In the genomic region with DNA sequence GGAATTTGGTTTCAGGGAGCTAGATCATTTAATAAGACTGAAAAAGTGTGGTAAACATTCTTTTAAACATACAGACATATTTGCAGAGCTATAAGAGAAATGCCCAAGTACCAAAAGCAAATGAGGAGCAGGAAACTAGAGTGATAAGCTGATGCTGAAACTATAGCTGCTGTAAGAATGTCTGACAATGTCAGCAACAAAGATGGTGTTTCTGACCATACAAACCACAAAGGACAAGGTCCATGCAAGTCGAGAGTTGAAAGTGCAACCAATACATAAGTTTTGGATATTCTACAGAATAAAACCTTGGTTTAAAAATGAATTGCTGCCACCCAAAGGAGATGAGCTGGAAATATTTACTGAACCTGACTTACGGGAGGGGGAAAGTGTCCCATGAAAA, we compare ENCODE assay signal across 24 cellular contexts.
DNase-seq lines count a peak whose midpoint lies in the region; ATAC-seq, FAIRE-seq and TF ChIP-seq lines count a peak whose summit lies in the region.
"Had no signal": no experiment of that assay in that cellular context is flagged by ENCODE, and none has a peak within 500 bp of the region (broad histone marks: within the 10 kb centered on the region; RNA-seq: fewer than 3 reads in every experiment).

No MANE protein-coding gene starts in this region.

- peaks cover 43% of the 10 kb centered on the region for H3K4me1 ChIP-seq in ACC112 (ENCODE audit: control insufficient read depth, insufficient read depth, low read length, unreplicated experiment)
- H3K4me1 ChIP-seq in naive thymus-derived CD4-positive, alpha-beta T cell (ENCODE audit: control insufficient read depth in 2 of 2, insufficient read depth in 2 of 2, low read length in 2 of 2): no peaks in the 10 kb centered on the region
- H3K4me1 ChIP-seq in esophagus muscularis mucosa: no peaks in the 10 kb centered on the region
- H3K4me1 ChIP-seq in adrenal gland (replicated peaks in 1 of 2): no peaks in the 10 kb centered on the region
- H3K4me1 ChIP-seq: lower lobe of right lung, prostate gland had no signal

- POLR2A ChIA-PET in naive thymus-derived CD4-positive, alpha-beta T cell (lab: Charles Lee): no interaction called here

- TF ChIP-seq POLR2A in esophagus muscularis mucosa (IDR thresholded peaks at IDR 0.05; ENCODE audit: low read depth) (no peak), adrenal gland (IDR thresholded peaks at IDR 0.05) (no peak)

- no peak for FAIRE-seq in urothelium cell line (lab: Jason Lieb, UNC)
- FAIRE-seq: islet of Langerhans had no signal

- H3K9me3 Mint-ChIP-seq in naive thymus-derived CD4-positive, alpha-beta T cell: peaks cover 0 to 6% (median 0%) of the 10 kb centered on the region in 11 donors
- H3K9me3 Mint-ChIP-seq: activated CD4-positive, alpha-beta T cell treated with anti-CD3 and anti-CD28 coated beads, Interleukin-2, amount 10 ng/mL, durations not matched to agents 7 days and 5 days; activated T-helper 1 cell treated with anti-CD3 and anti-CD28 coated beads, Interleukin-12 subunit alpha, Interleukin-12 subunit beta, Interleukin-2, Interleukin-4 antibody, amounts not matched to agents 30 ng/mL and 10 ng/mL and 1 ng/mL, durations not matched to agents 14 hours and 24 hours and 36 hours; T-helper 1 cell treated with Interleukin-12 subunit alpha and Interleukin-12 subunit beta and Interleukin-4 antibody, amounts not matched to agents 30 μg/mL and 1 μg/mL, for 36 hours; type B pancreatic cell had no signal

- no peak overlapping the region for H3K27ac Mint-ChIP-seq in naive thymus-derived CD4-positive, alpha-beta T cell
- H3K27ac Mint-ChIP-seq: activated CD4-positive, alpha-beta T cell treated with anti-CD3 and anti-CD28 coated beads, Interleukin-2, amount 10 ng/mL, durations not matched to agents 7 days and 5 days; activated naive CD8-positive, alpha-beta T cell; activated T-helper 1 cell treated with anti-CD3 and anti-CD28 coated beads, Interleukin-12 subunit alpha, Interleukin-12 subunit beta, Interleukin-2, Interleukin-4 antibody, amounts not matched to agents 30 ng/mL and 10 ng/mL and 1 ng/mL, durations not matched to agents 14 hours and 24 hours and 36 hours; IgD-negative memory B cell; T-helper 1 cell treated with Interleukin-12 subunit alpha and Interleukin-12 subunit beta and Interleukin-4 antibody, amounts not matched to agents 30 μg/mL and 1 μg/mL, for 36 hours; type B pancreatic cell had no signal

- peak overlapping the region; percentile 60 for H3K4me3 ChIP-seq in ACC112 (ENCODE audit: low read depth, low read length)
- no peak overlapping the region for H3K4me3 ChIP-seq in naive thymus-derived CD4-positive, alpha-beta T cell (ENCODE audit: low read length)
- no peak overlapping the region for H3K4me3 ChIP-seq in esophagus muscularis mucosa
- no peak overlapping the region for H3K4me3 ChIP-seq in adrenal gland
- H3K4me3 ChIP-seq: lower lobe of right lung, prostate gland had no signal

- peak overlapping the region; percentile 77 for H2AFZ ChIP-seq in ACC112 (ENCODE audit: low read length, unreplicated experiment)

- TF ChIP-seq CTCF in esophagus muscularis mucosa (IDR thresholded peaks at IDR 0.05): no peak
- TF ChIP-seq CTCF in adrenal gland (IDR thresholded peaks at IDR 0.05): no peak

- no peaks in the 10 kb centered on the region for H3K27me3 ChIP-seq in ACC112 (ENCODE audit: insufficient read depth, low read length)
- no peaks in the 10 kb centered on the region for H3K27me3 ChIP-seq in naive thymus-derived CD4-positive, alpha-beta T cell (ENCODE audit: control insufficient read depth in 2 of 2, insufficient read depth in 2 of 2, low read length in 2 of 2)
- H3K27me3 ChIP-seq in esophagus muscularis mucosa: no peaks in the 10 kb centered on the region
- no peaks in the 10 kb centered on the region for H3K27me3 ChIP-seq in adrenal gland

- H3K36me3 Mint-ChIP-seq in naive thymus-derived CD4-positive, alpha-beta T cell: no peaks in the 10 kb centered on the region
- H3K36me3 Mint-ChIP-seq: activated naive CD8-positive, alpha-beta T cell; IgD-negative memory B cell; type B pancreatic cell had no signal

- no peaks in the 10 kb centered on the region for H3K79me2 ChIP-seq in ACC112 (ENCODE audit: control insufficient read depth, insufficient read depth, low read length, unreplicated experiment)

- H3K27me3 Mint-ChIP-seq in naive thymus-derived CD4-positive, alpha-beta T cell: no peaks in the 10 kb centered on the region
- H3K27me3 Mint-ChIP-seq: activated CD4-positive, alpha-beta T cell treated with anti-CD3 and anti-CD28 coated beads, Interleukin-2, amount 10 ng/mL, durations not matched to agents 7 days and 5 days; activated naive CD8-positive, alpha-beta T cell; IgD-negative memory B cell; type B pancreatic cell had no signal

- no peak for TF ChIP-seq EP300 in esophagus muscularis mucosa (IDR thresholded peaks at IDR 0.05)

- no peaks in the 10 kb centered on the region for H3K9me3 ChIP-seq in naive thymus-derived CD4-positive, alpha-beta T cell (ENCODE audit: control insufficient read depth in 2 of 3, low read length in 3 of 3)
- H3K9me3 ChIP-seq in esophagus muscularis mucosa (no peaks in the 10 kb centered on the region), adrenal gland (replicated peaks in 1 of 3) (peaks cover 0 to 4% (median 0%) of the 10 kb centered on the region in 3 donors)
- H3K9me3 ChIP-seq: lower lobe of right lung, prostate gland had no signal

- intact Hi-C loops in naive thymus-derived CD4-positive, alpha-beta T cell (cut with micrococcal nuclease): no loop called here
- intact Hi-C loops in esophagus muscularis mucosa (cut with DNase I): no loop called here
- intact Hi-C loops in adrenal gland (cut with DNase I): no loop called here

- DNase-seq in urothelium cell line (ENCODE audit: low spot score) (no peak), esophagus muscularis mucosa (ENCODE audit: extremely low spot score) (no peak), adrenal gland (no peak)
- DNase-seq in naive thymus-derived CD4-positive, alpha-beta T cell: no peak
- DNase-seq: activated CD4-positive, alpha-beta T cell treated with anti-CD3 and anti-CD28 coated beads, Interleukin-2, amount 10 ng/mL, durations not matched to agents 7 days and 5 days; cerebellar nuclear complex; foreskin melanocyte; lower lobe of right lung; NCI-H1417; NCI-H510A had no signal

- H3K4me3 Mint-ChIP-seq in naive thymus-derived CD4-positive, alpha-beta T cell: no peak overlapping the region
- H3K4me3 Mint-ChIP-seq: activated CD4-positive, alpha-beta T cell treated with anti-CD3 and anti-CD28 coated beads, Interleukin-2, amount 10 ng/mL, durations not matched to agents 7 days and 5 days; activated naive CD8-positive, alpha-beta T cell; activated T-helper 1 cell treated with anti-CD3 and anti-CD28 coated beads, Interleukin-12 subunit alpha, Interleukin-12 subunit beta, Interleukin-2, Interleukin-4 antibody, amounts not matched to agents 30 ng/mL and 10 ng/mL and 1 ng/mL, durations not matched to agents 14 hours and 24 hours and 36 hours; IgD-negative memory B cell; neural crest cell; T-helper 1 cell treated with Interleukin-12 subunit alpha and Interleukin-12 subunit beta and Interleukin-4 antibody, amounts not matched to agents 30 μg/mL and 1 μg/mL, for 36 hours; type B pancreatic cell had no signal

- no peaks in the 10 kb centered on the region for H3K4me1 Mint-ChIP-seq in naive thymus-derived CD4-positive, alpha-beta T cell
- H3K4me1 Mint-ChIP-seq: activated CD4-positive, alpha-beta T cell treated with anti-CD3 and anti-CD28 coated beads, Interleukin-2, amount 10 ng/mL, durations not matched to agents 7 days and 5 days; IgD-negative memory B cell had no signal

- WGBS in esophagus muscularis mucosa: 85% methylated on average over 2 of the region's 2 CpGs
- WGBS in adrenal gland, 4 donors: 65 to 78% (median 72%) methylated on average over 2 of the region's 2 CpGs

- CTCF ChIA-PET in naive thymus-derived CD4-positive, alpha-beta T cell (lab: Charles Lee): no interaction called here

- H3K36me3 ChIP-seq in ACC112 (ENCODE audit: insufficient read depth, low read length) (no peaks in the 10 kb centered on the region; the same call in 1 of the 2 replicates), esophagus muscularis mucosa (no peaks in the 10 kb centered on the region), adrenal gland (replicated peaks in 1 of 2) (no peaks in the 10 kb centered on the region)
- H3K36me3 ChIP-seq in naive thymus-derived CD4-positive, alpha-beta T cell (ENCODE audit: control insufficient read depth in 2 of 3, insufficient read depth in 3 of 3, low read length in 3 of 3): no peaks in the 10 kb centered on the region
- H3K36me3 ChIP-seq: lower lobe of right lung, prostate gland had no signal

- ATAC-seq in GM19025 (IDR thresholded peaks at IDR 0.05; ENCODE audit: low read depth, unreplicated experiment): peak; percentile 89
- ATAC-seq in HG02623 (IDR thresholded peaks at IDR 0.05; ENCODE audit: unreplicated experiment): peak; percentile 51
- ATAC-seq in HG03354 (IDR thresholded peaks at IDR 0.05; ENCODE audit: poor library complexity, severe bottlenecking, unreplicated experiment): peak; percentile 68
- no peak for ATAC-seq in naive thymus-derived CD4-positive, alpha-beta T cell
- ATAC-seq: lower lobe of right lung had no signal

- no peak overlapping the region for H3K27ac ChIP-seq in ACC112 (ENCODE audit: low read depth, low read length)
- no peak overlapping the region for H3K27ac ChIP-seq in naive thymus-derived CD4-positive, alpha-beta T cell (ENCODE audit: low read depth, low read length)
- H3K27ac ChIP-seq in esophagus muscularis mucosa (replicated peaks in 1 of 4): no peak overlapping the region
- no peak overlapping the region for H3K27ac ChIP-seq in adrenal gland
- H3K27ac ChIP-seq: 22Rv1, epithelial cell of prostate, lower lobe of right lung, prostate gland had no signal
